18 cellular contexts compared by ENCODE assay signal in genomic region chr11:113282898-113283297, GRCh38. TPM values are rescaled to one million over a fixed set of nuclear protein-coding genes. Genes with fewer than 3 reads are reported as not detected.
DNase-seq lines count a peak whose midpoint lies in the region; ATAC-seq, FAIRE-seq and TF ChIP-seq lines count a peak whose summit lies in the region.
"Had no signal": no experiment of that assay in that cellular context is flagged by ENCODE, and none has a peak within 500 bp of the region (broad histone marks: within the 10 kb centered on the region; RNA-seq: fewer than 3 reads in every experiment).

No MANE protein-coding gene starts in this region.

- no peak overlapping the region for H3K27ac Mint-ChIP-seq in Caco-2 (ENCODE audit: unreplicated experiment)
- H3K27ac Mint-ChIP-seq: CD4-positive, alpha-beta memory T cell; GM23338; H9 had no signal

- H3K36me3 ChIP-seq in bronchial epithelial cell (ENCODE audit: control insufficient read depth, insufficient read depth, low read length), result no peaks in the 10 kb centered on the region
- no peaks in the 10 kb centered on the region for H3K36me3 ChIP-seq in breast epithelium
- no peaks in the 10 kb centered on the region for H3K36me3 ChIP-seq in Caco-2 (ENCODE audit: control insufficient read depth, insufficient read depth, low read length)

- peak; percentile 47 for FAIRE-seq in bronchial epithelial cell (lab: Jason Lieb, UNC)
- FAIRE-seq: G401.6, GM12892, GM19239 had no signal

- no peak overlapping the region for H3K4me3 Mint-ChIP-seq in Caco-2 (ENCODE audit: unreplicated experiment)
- H3K4me3 Mint-ChIP-seq: CD4-positive, alpha-beta memory T cell; GM23338; H9 had no signal

- no peaks in the 10 kb centered on the region for H3K36me3 Mint-ChIP-seq in Caco-2 (ENCODE audit: insufficient read depth, unreplicated experiment)
- H3K36me3 Mint-ChIP-seq: CD4-positive, alpha-beta memory T cell had no signal

- POLR2A ChIA-PET in Caco-2 (lab: Charles Lee), result no interaction called here

- no peak for TF ChIP-seq POLR2A in breast epithelium (IDR thresholded peaks at IDR 0.05)

- H3K9me3 Mint-ChIP-seq in Caco-2 (ENCODE audit: unreplicated experiment), result no peaks in the 10 kb centered on the region
- H3K9me3 Mint-ChIP-seq: CD4-positive, alpha-beta memory T cell; GM23338; H9 had no signal

- TF ChIP-seq CTCF in bronchial epithelial cell (IDR thresholded peaks at IDR 0.05; ENCODE audit: insufficient read depth, low read length, severe bottlenecking) (no peak), breast epithelium (IDR thresholded peaks at IDR 0.05) (no peak), Caco-2 (IDR thresholded peaks at IDR 0.05; ENCODE audit: insufficient read depth in 1 of 2, low read depth in 1 of 2, low read length in 1 of 2, severe bottlenecking in 1 of 2, unreplicated experiment in 1 of 2) (no peak)

- peaks cover 3% of the 10 kb centered on the region for H3K27me3 ChIP-seq in bronchial epithelial cell (ENCODE audit: control insufficient read depth, insufficient read depth, low read length)
- H3K27me3 ChIP-seq in breast epithelium, result no peaks in the 10 kb centered on the region
- H3K27me3 ChIP-seq in Caco-2 (replicated peaks; ENCODE audit: control insufficient read depth, insufficient read depth, low read length), result no peaks in the 10 kb centered on the region

- intact Hi-C loops in breast epithelium (cut with DNase I; ENCODE audit: low total_unique reads), result no loop called here
- intact Hi-C loops in Caco-2 (cut with micrococcal nuclease; ENCODE audit: unreplicated experiment), result loop anchor here (10.0 kb wide), 1 partner anchor 998 kb away; no protein-coding TSS in a partner anchor

- CTCF ChIA-PET in Caco-2 (lab: Charles Lee), result no interaction called here

- H3K4me1 ChIP-seq in breast epithelium (no peaks in the 10 kb centered on the region), Caco-2 (peaks cover 1% of the 10 kb centered on the region)

- BruUV-seq in Caco-2 (replicated peaks; lab: Mats Ljungman, UMichigan), result no TSS peak

- no peak overlapping the region for H3K27ac ChIP-seq in breast epithelium

- peaks cover 7% of the 10 kb centered on the region for H3K4me1 Mint-ChIP-seq in Caco-2 (ENCODE audit: low read depth, unreplicated experiment)
- H3K4me1 Mint-ChIP-seq: CD4-positive, alpha-beta memory T cell; GM23338; H9 had no signal

- DNase-seq in bronchial epithelial cell (ENCODE audit: low read depth) (no peak), islet precursor cell (peak; percentile 11), myocyte (ENCODE audit: low read depth) (peak; percentile 62), breast epithelium (ENCODE audit: low spot score in 2 of 2) (no peak), Caco-2 (no peak)
- DNase-seq: C1 segment of cervical spinal cord; CD4-positive, alpha-beta memory T cell; COR-L47; DMS153; DND-41; H9 had no signal

- H3K9me3 ChIP-seq in breast epithelium, result no peaks in the 10 kb centered on the region
- H3K9me3 ChIP-seq in Caco-2, result no peaks in the 10 kb centered on the region

- no peaks in the 10 kb centered on the region for H3K27me3 Mint-ChIP-seq in Caco-2 (ENCODE audit: insufficient read depth, unreplicated experiment)
- H3K27me3 Mint-ChIP-seq: CD4-positive, alpha-beta memory T cell had no signal

- H3K4me3 ChIP-seq in bronchial epithelial cell (ENCODE audit: low read depth, low read length) (no peak overlapping the region), breast epithelium (no peak overlapping the region), Caco-2 (ENCODE audit: low read depth, low read length) (no peak overlapping the region)
- H3K4me3 ChIP-seq: GM23338 had no signal

- no peak for ATAC-seq in GM18868 (IDR thresholded peaks at IDR 0.05; ENCODE audit: unreplicated experiment)
- ATAC-seq: GM23338, HCT116 had no signal

RNA-seq across cellular contexts. Expression of gene TTC12, which starts 31.5 kb away (rescaled TPM):
- total RNA-seq in bronchial epithelial cell (12.9 and 32.1 TPM in 2 replicates), myocyte (4.3 and 6.3 TPM in 2 replicates), breast epithelium (10 to 100 TPM; 12.3 to 48.4 (median 43.6) TPM), Caco-2 (2022) (19.4 and 20.8 TPM in 2 replicates)
- polyA plus RNA-seq in myocyte (2012), result 6.4 TPM
- total RNA-seq: A673 had no signal

Comparison
In these comparisons a context has a peak if more than half of its experiments do, and no peak if none do; other contexts are left out.
1. DNase-seq: peak in islet precursor cell (single experiment) and myocyte (single experiment); none in bronchial epithelial cell (single experiment), breast epithelium (0 of 2) and Caco-2 (0 of 2).